8 cellular contexts compared by ENCODE assay signal in the genomic region with DNA sequence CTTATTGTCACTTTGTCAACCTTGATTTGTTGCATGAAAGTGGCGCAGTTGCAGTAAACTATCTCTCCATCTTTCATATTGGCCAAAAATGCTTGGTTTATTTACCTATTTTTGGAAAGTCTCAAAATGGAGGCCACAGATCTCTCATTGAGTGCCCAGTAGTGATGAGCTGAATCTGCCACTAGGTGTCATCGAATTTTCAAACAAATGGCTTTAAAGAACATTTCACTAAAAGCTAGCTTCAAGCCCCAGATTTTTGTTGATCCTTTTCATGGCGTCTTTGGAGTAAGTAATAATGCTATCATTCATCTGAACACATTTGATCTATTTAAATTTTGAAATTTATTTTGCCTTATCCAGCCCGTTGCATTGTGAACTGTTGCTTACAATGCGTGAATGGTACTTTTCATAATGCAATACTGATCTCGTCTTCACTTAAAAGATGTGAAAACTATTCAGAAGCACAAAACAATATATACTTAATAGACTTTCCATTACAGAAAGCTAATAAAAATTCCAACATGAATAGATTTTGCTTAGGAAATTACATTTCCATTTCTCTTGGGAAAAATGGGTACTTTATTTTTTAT.
A peak's percentile ranks its signal among the peaks of the same experiment; 100 is the strongest.
DNase-seq lines count a peak whose midpoint lies in the region; ATAC-seq and TF ChIP-seq lines count a peak whose summit lies in the region.

No MANE protein-coding gene starts in this region.

- POLR2A ChIA-PET in RWPE1 (lab: Yijun Ruan, JAX; ENCODE audit: low non-redundant PET): no interaction called here

- WGBS in body of pancreas, 2 donors: 58% methylated on average over 6 of the region's 6 CpGs

- H3K27me3 ChIP-seq in kidney epithelial cell (ENCODE audit: control insufficient read depth, insufficient read depth, low read length): no peaks in the 10 kb centered on the region
- H3K27me3 ChIP-seq in body of pancreas: no peaks in the 10 kb centered on the region

- no peaks in the 10 kb centered on the region for H3K9me3 ChIP-seq in body of pancreas

- peak; percentile 63 for ATAC-seq in HG02885 (IDR thresholded peaks at IDR 0.05; ENCODE audit: poor library complexity, unreplicated experiment)
- no peak for ATAC-seq in body of pancreas
- no peak for ATAC-seq in HG03280 (IDR thresholded peaks at IDR 0.05; ENCODE audit: unreplicated experiment)

- H3K36me3 ChIP-seq in kidney epithelial cell (ENCODE audit: control insufficient read depth, insufficient read depth, low read length) (no peaks in the 10 kb centered on the region), body of pancreas (replicated peaks in 1 of 2; ENCODE audit: insufficient read depth in 1 of 2, low read depth in 2 of 2) (no peaks in the 10 kb centered on the region)

- H3K4me1 ChIP-seq in body of pancreas: no peaks in the 10 kb centered on the region

- H3K27ac ChIP-seq in RWPE1 (no peak overlapping the region), body of pancreas (no peak overlapping the region)

- DNase-seq in GM10266 (ENCODE audit: extremely low spot score) (no peak), RWPE1 (ENCODE audit: low spot score) (peak; percentile 11), kidney epithelial cell (ENCODE audit: low read depth) (no peak), body of pancreas (no peak), cerebellum (ENCODE audit: low spot score) (no peak), NCI-H510A (lab: John Stamatoyannopoulos, UW) (no peak)

- TF ChIP-seq POLR2A in body of pancreas (IDR thresholded peaks at IDR 0.05): no peak

- TF ChIP-seq CTCF in GM10266 (IDR thresholded peaks at IDR 0.05; ENCODE audit: control insufficient read depth, insufficient read depth, low read depth, missing control alignments): peak; percentile 35
- TF ChIP-seq CTCF in RWPE1 (conservative IDR thresholded peaks at IDR 0.05; ENCODE audit: low read depth): no peak; the same call in 1 of the 2 replicates
- peak; percentile 63 for TF ChIP-seq CTCF in kidney epithelial cell (IDR thresholded peaks at IDR 0.05; ENCODE audit: insufficient read depth, low read length, poor library complexity, severe bottlenecking)
- TF ChIP-seq CTCF in body of pancreas (IDR thresholded peaks at IDR 0.05): peak in 3 of 7 experiments; percentile 11 to 41 (median 18)

- H3K4me3 ChIP-seq in kidney epithelial cell (ENCODE audit: low read depth, low read length) (no peak overlapping the region), body of pancreas (no peak overlapping the region)

- CTCF ChIA-PET in RWPE1 (lab: Yijun Ruan, JAX): interaction anchor here (0.7 kb wide), 2 partner anchors 11 to 241 kb away, joined by 3 read pairs; no protein-coding TSS in a partner anchor

- intact Hi-C loops in body of pancreas (cut with DNase I): no loop called here
